1 cellular context compared by ENCODE assay signal in genomic region chr15:73386886-73387506, GRCh38.
TF ChIP-seq lines count a peak whose summit lies in the region.

No MANE protein-coding gene starts in this region.

TF ChIP-seq in IMR-90, 13 proteins besides CTCF, POLR2A, EP300 and RAD21 (continued from another document):
- TF ChIP-seq USF2 (IDR thresholded peaks at IDR 0.05; ENCODE audit: low read depth, low read length), result no peak
- TF ChIP-seq ELK1 (IDR thresholded peaks at IDR 0.05; ENCODE audit: borderline replicate concordance, low read depth, low read length), result no peak
- no peak for TF ChIP-seq NFE2L2 (IDR thresholded peaks at IDR 0.05; ENCODE audit: low read depth, low read length)
- no peak for TF ChIP-seq SMC3 (IDR thresholded peaks at IDR 0.05; ENCODE audit: low read depth, low read length)
- TF ChIP-seq CEBPB (IDR thresholded peaks at IDR 0.05; ENCODE audit: low read depth, low read length), result no peak
- TF ChIP-seq FOS (IDR thresholded peaks at IDR 0.05; ENCODE audit: low read depth, low read length), result no peak
- TF ChIP-seq MAZ (IDR thresholded peaks at IDR 0.05; ENCODE audit: borderline replicate concordance, low read depth, low read length), result no peak
- no peak for TF ChIP-seq RCOR1 (IDR thresholded peaks at IDR 0.05; ENCODE audit: insufficient replicate concordance, low read length)
- TF ChIP-seq BHLHE40 (IDR thresholded peaks at IDR 0.05; ENCODE audit: low read depth, low read length), result no peak
- no peak for TF ChIP-seq CHD1 (IDR thresholded peaks at IDR 0.05; ENCODE audit: low read depth, low read length)
- TF ChIP-seq RFX5 (IDR thresholded peaks at IDR 0.05; ENCODE audit: low read depth, low read length), result no peak
